Comparison of ENCODE assay signal across 13 cellular contexts in genomic region chr3:114452176-114452744, GRCh38.
DNase-seq lines count a peak whose midpoint lies in the region; ATAC-seq, FAIRE-seq and TF ChIP-seq lines count a peak whose summit lies in the region.
"Had no signal": no experiment of that assay in that cellular context is flagged by ENCODE, and none has a peak within 500 bp of the region (broad histone marks: within the 10 kb centered on the region; RNA-seq: fewer than 3 reads in every experiment).

No MANE protein-coding gene starts in this region.

- H2AFZ ChIP-seq in parathyroid adenoma: no peak overlapping the region
- H2AFZ ChIP-seq: GM23338 had no signal

- H3K9ac ChIP-seq in parathyroid adenoma: no peak overlapping the region
- H3K9ac ChIP-seq in kidney (ENCODE audit: low read length in 2 of 2): peak overlapping the region in 1 of 2 donors; percentile 30
- H3K9ac ChIP-seq: BLaER1 treated with 17β-estradiol and CSF1 and Interleukin-3, amounts not matched to agents 10 nM and 100 nM had no signal

- H3K4me2 ChIP-seq in parathyroid adenoma (ENCODE audit: low read length): no peak overlapping the region
- H3K4me2 ChIP-seq: GM23338 had no signal

- H3K36me3 ChIP-seq in BE2C: no peaks in the 10 kb centered on the region
- H3K36me3 ChIP-seq in parathyroid adenoma (ENCODE audit: control insufficient read depth, insufficient read depth, low read length): no peaks in the 10 kb centered on the region
- H3K36me3 ChIP-seq in kidney (ENCODE audit: control insufficient read depth in 1 of 2, insufficient read depth in 2 of 2, low read length in 2 of 2): no peaks in the 10 kb centered on the region
- H3K36me3 ChIP-seq: BLaER1 treated with 17β-estradiol and CSF1 and Interleukin-3, amounts not matched to agents 10 nM and 100 nM; SJCRH30 had no signal

- H3K4me1 ChIP-seq in BE2C: peaks cover 13% of the 10 kb centered on the region
- H3K4me1 ChIP-seq in parathyroid adenoma: peaks cover 11% of the 10 kb centered on the region
- peaks cover 4 to 7% of the 10 kb centered on the region in 2 donors for H3K4me1 ChIP-seq in kidney (ENCODE audit: control insufficient read depth in 1 of 2, insufficient read depth in 1 of 2, low read depth in 1 of 2, low read length in 2 of 2)

- H3K27ac ChIP-seq in dorsolateral prefrontal cortex (peak overlapping the region; percentile 86 to 99 (median 96)), parathyroid adenoma (peak overlapping the region; percentile 21), kidney (ENCODE audit: low read depth in 2 of 2, low read length in 2 of 2) (peak overlapping the region in 1 of 2 donors; percentile 63)
- H3K27ac ChIP-seq: BLaER1 treated with 17β-estradiol and CSF1 and Interleukin-3, amounts not matched to agents 10 nM and 100 nM had no signal

- intact Hi-C loops in dorsolateral prefrontal cortex (cut with DNase I) (loop anchor here (5.0 to 10.0 kb wide), 4 partner anchors 70 to 695 kb away; partner anchors contain the start of gene ZBTB20 (in 1 of the 2)), kidney (cut with DNase I) (no loop called here)

- no peak for DNase-seq in BE2C
- DNase-seq in NCI-H2107 treated with DMSO at 0.1 percent for 48 hours (lab: John Stamatoyannopoulos, UW; ENCODE audit: unreplicated experiment): peak; percentile 84
- no peak for DNase-seq in dorsolateral prefrontal cortex
- no peak for DNase-seq in retina
- DNase-seq in kidney: no peak
- DNase-seq: activated CD8-positive, alpha-beta memory T cell treated with anti-CD3 and anti-CD28 coated beads for 24 hours had no signal

- no peaks in the 10 kb centered on the region for H3K9me3 ChIP-seq in BE2C
- no peaks in the 10 kb centered on the region for H3K9me3 ChIP-seq in parathyroid adenoma (ENCODE audit: control insufficient read depth, low read length)
- no peaks in the 10 kb centered on the region for H3K9me3 ChIP-seq in kidney (ENCODE audit: control insufficient read depth in 1 of 2, low read length in 2 of 2)
- H3K9me3 ChIP-seq: BLaER1 treated with 17β-estradiol and CSF1 and Interleukin-3, amounts not matched to agents 10 nM and 100 nM; SJCRH30 had no signal

- H3K79me2 ChIP-seq in parathyroid adenoma: no peaks in the 10 kb centered on the region

- ATAC-seq in HG02571 (IDR thresholded peaks at IDR 0.05; ENCODE audit: unreplicated experiment): no peak
- ATAC-seq in GM21381 (IDR thresholded peaks at IDR 0.05; ENCODE audit: unreplicated experiment): no peak
- ATAC-seq: GM23338 had no signal

- no peak for TF ChIP-seq CTCF in BE2C (IDR thresholded peaks at IDR 0.05; ENCODE audit: low read depth, low read length)
- peak in 1 of 56 donors; percentile 16 for TF ChIP-seq CTCF in dorsolateral prefrontal cortex (IDR thresholded peaks at IDR 0.05 in 54 of 56, conservative IDR thresholded peaks at IDR 0.05 in 2 of 56; ENCODE audit: low read depth in 1 of 56, partially characterized antibody in 56 of 56)
- no peak for TF ChIP-seq CTCF in parathyroid adenoma (IDR thresholded peaks at IDR 0.05)
- no peak for TF ChIP-seq CTCF in kidney (IDR thresholded peaks at IDR 0.05; ENCODE audit: borderline replicate concordance, extremely low read depth, insufficient read depth)

- H3K4me3 ChIP-seq in BE2C (ENCODE audit: low read depth, low read length): peak overlapping the region; percentile 32; the same call in 1 of the 2 replicates
- peak overlapping the region; percentile 15 to 76 (median 56) for H3K4me3 ChIP-seq in dorsolateral prefrontal cortex
- H3K4me3 ChIP-seq in parathyroid adenoma (ENCODE audit: low read depth, low read length): peak overlapping the region; percentile 1
- H3K4me3 ChIP-seq in kidney (ENCODE audit: low read length in 2 of 2): no peak overlapping the region
- H3K4me3 ChIP-seq: BLaER1 treated with 17β-estradiol and CSF1 and Interleukin-3, amounts not matched to agents 10 nM and 100 nM; GM23338 had no signal

- H3K27me3 ChIP-seq in BE2C (no peaks in the 10 kb centered on the region), dorsolateral prefrontal cortex (no peaks in the 10 kb centered on the region), parathyroid adenoma (ENCODE audit: control insufficient read depth, insufficient read depth, low read length) (no peaks in the 10 kb centered on the region)
- H3K27me3 ChIP-seq: BLaER1 treated with 17β-estradiol and CSF1 and Interleukin-3, amounts not matched to agents 10 nM and 100 nM; SJCRH30 had no signal

- no peak for FAIRE-seq in kidney (lab: Jason Lieb, UNC)
- FAIRE-seq: bronchial epithelial cell had no signal

Comparison
In these comparisons a context has a peak if more than half of its experiments do, and no peak if none do; other contexts are left out.
1. H3K4me3 ChIP-seq: peak in BE2C (single experiment), dorsolateral prefrontal cortex (59 of 59) and parathyroid adenoma (single experiment); none in kidney (0 of 2).